Comparison of ENCODE assay signal across 38 cellular contexts in genomic region chr12:39920222-39920621, GRCh38.
"Had no signal": no experiment of that assay in that cellular context is flagged by ENCODE, and none has a peak within 500 bp of the region (broad histone marks: within the 10 kb centered on the region; RNA-seq: fewer than 3 reads in every experiment).

No MANE protein-coding gene starts in this region.

- H3K9me3 ChIP-seq: adrenal gland, body of pancreas, breast epithelium had no signal

- H3K4me1 ChIP-seq: adrenal gland, breast epithelium had no signal

- H3K36me3 Mint-ChIP-seq: activated CD8-positive, alpha-beta memory T cell treated with anti-CD3 and anti-CD28 coated beads, Interleukin-2, amount 10 ng/mL, durations not matched to agents 7 days and 5 days; activated naive CD4-positive, alpha-beta T cell treated with anti-CD3 and anti-CD28 coated beads, Interleukin-2, amount 10 ng/mL, durations not matched to agents 7 days and 5 days; activated naive CD4-positive, alpha-beta T cell treated with anti-CD3 and anti-CD28 coated beads, Interleukin-2, amount 50 U/mL, for 24 hours; activated naive CD8-positive, alpha-beta T cell; WTC11 had no signal

- H3K4me3 ChIP-seq: adrenal gland, body of pancreas, breast epithelium had no signal

- H3K27me3 ChIP-seq: adrenal gland, body of pancreas, brain microvascular endothelial cell, breast epithelium had no signal

- ATAC-seq: activated CD4-positive, alpha-beta T cell treated with anti-CD3 and anti-CD28 coated beads for 36 hours; activated CD4-positive, CD25-positive, alpha-beta regulatory T cell treated with anti-CD3 and anti-CD28 coated beads, Interleukin-2, amount 50 U/mL, for 24 hours; activated CD8-positive, alpha-beta memory T cell treated with anti-CD3 and anti-CD28 coated beads, Interleukin-2, amount 10 ng/mL, durations not matched to agents 7 days and 5 days; activated CD8-positive, alpha-beta T cell treated with anti-CD3 and anti-CD28 coated beads, Interleukin-2, amount 10 ng/mL, durations not matched to agents 7 days and 5 days; WTC11 had no signal

- H3K4me3 Mint-ChIP-seq: activated CD4-positive, alpha-beta memory T cell treated with anti-CD3 and anti-CD28 coated beads, Interleukin-2, amount 10 ng/mL, durations not matched to agents 7 days and 5 days; activated CD4-positive, alpha-beta T cell treated with anti-CD3 and anti-CD28 coated beads for 36 hours; activated CD4-positive, alpha-beta T cell treated with anti-CD3 and anti-CD28 coated beads, Interleukin-2, amount 10 ng/mL, durations not matched to agents 7 days and 5 days; activated CD8-positive, alpha-beta memory T cell treated with anti-CD3 and anti-CD28 coated beads, Interleukin-2, amount 10 ng/mL, durations not matched to agents 7 days and 5 days; activated CD8-positive, alpha-beta T cell treated with anti-CD3 and anti-CD28 coated beads, Interleukin-2, amount 10 ng/mL, durations not matched to agents 7 days and 5 days; activated naive CD4-positive, alpha-beta T cell treated with anti-CD3 and anti-CD28 coated beads, Interleukin-2, amount 10 ng/mL, durations not matched to agents 7 days and 5 days; activated naive CD4-positive, alpha-beta T cell treated with anti-CD3 and anti-CD28 coated beads, Interleukin-2, amount 50 U/mL, for 24 hours; activated naive CD8-positive, alpha-beta T cell; activated T-cell treated with anti-CD3 and anti-CD28 coated beads, Interleukin-2, amount 50 U/mL, for 24 hours; T-helper 1 cell treated with Interleukin-12 subunit alpha and Interleukin-12 subunit beta and Interleukin-4 antibody, amounts not matched to agents 30 μg/mL and 1 μg/mL, for 36 hours; T-helper 2 cell treated with Interferon-gamma antibody and Interleukin-4, amounts not matched to agents 5 μg/mL and 100 μg/mL, for 36 hours; WTC11 had no signal

- FAIRE-seq: astrocyte, TTC549 had no signal

- H3K27ac ChIP-seq: adrenal gland, brain microvascular endothelial cell, breast epithelium, WERI-Rb-1 had no signal

- H3K9me3 Mint-ChIP-seq: activated CD4-positive, alpha-beta memory T cell treated with anti-CD3 and anti-CD28 coated beads, Interleukin-2, amount 10 ng/mL, durations not matched to agents 7 days and 5 days; activated CD4-positive, alpha-beta T cell treated with anti-CD3 and anti-CD28 coated beads, Interleukin-2, amount 10 ng/mL, durations not matched to agents 7 days and 5 days; activated naive CD4-positive, alpha-beta T cell treated with anti-CD3 and anti-CD28 coated beads, Interleukin-2, amount 10 ng/mL, durations not matched to agents 7 days and 5 days; activated naive CD4-positive, alpha-beta T cell treated with anti-CD3 and anti-CD28 coated beads, Interleukin-2, amount 50 U/mL, for 24 hours; activated T-cell treated with anti-CD3 and anti-CD28 coated beads, Interleukin-2, amount 50 U/mL, for 24 hours; activated T-helper 2 cell treated with anti-CD3 and anti-CD28 coated beads, Interferon-gamma antibody, Interleukin-2, Interleukin-4, amounts not matched to agents 10 μg/mL and 5 μg/mL and 100 μg/mL, durations not matched to agents 14 hours and 24 hours and 36 hours; T-helper 1 cell treated with Interleukin-12 subunit alpha and Interleukin-12 subunit beta and Interleukin-4 antibody, amounts not matched to agents 30 μg/mL and 1 μg/mL, for 36 hours; T-helper 2 cell treated with Interferon-gamma antibody and Interleukin-4, amounts not matched to agents 5 μg/mL and 100 μg/mL, for 36 hours; WTC11 had no signal

- H3K27ac Mint-ChIP-seq: activated CD4-positive, alpha-beta memory T cell treated with anti-CD3 and anti-CD28 coated beads, Interleukin-2, amount 10 ng/mL, durations not matched to agents 7 days and 5 days; activated CD4-positive, alpha-beta T cell treated with anti-CD3 and anti-CD28 coated beads for 36 hours; activated CD4-positive, alpha-beta T cell treated with anti-CD3 and anti-CD28 coated beads, Interleukin-2, amount 10 ng/mL, durations not matched to agents 7 days and 5 days; activated CD8-positive, alpha-beta memory T cell treated with anti-CD3 and anti-CD28 coated beads, Interleukin-2, amount 10 ng/mL, durations not matched to agents 7 days and 5 days; activated CD8-positive, alpha-beta T cell treated with anti-CD3 and anti-CD28 coated beads, Interleukin-2, amount 10 ng/mL, durations not matched to agents 7 days and 5 days; activated naive CD4-positive, alpha-beta T cell treated with anti-CD3 and anti-CD28 coated beads, Interleukin-2, amount 10 ng/mL, durations not matched to agents 7 days and 5 days; activated naive CD4-positive, alpha-beta T cell treated with anti-CD3 and anti-CD28 coated beads, Interleukin-2, amount 50 U/mL, for 24 hours; activated naive CD8-positive, alpha-beta T cell; activated T-cell treated with anti-CD3 and anti-CD28 coated beads, Interleukin-2, amount 50 U/mL, for 24 hours; activated T-helper 2 cell treated with anti-CD3 and anti-CD28 coated beads, Interferon-gamma antibody, Interleukin-2, Interleukin-4, amounts not matched to agents 10 μg/mL and 5 μg/mL and 100 μg/mL, durations not matched to agents 14 hours and 24 hours and 36 hours; T-helper 1 cell treated with Interleukin-12 subunit alpha and Interleukin-12 subunit beta and Interleukin-4 antibody, amounts not matched to agents 30 μg/mL and 1 μg/mL, for 36 hours; T-helper 2 cell treated with Interferon-gamma antibody and Interleukin-4, amounts not matched to agents 5 μg/mL and 100 μg/mL, for 36 hours; WTC11 had no signal

- H3K4me1 Mint-ChIP-seq: activated CD4-positive, alpha-beta memory T cell treated with anti-CD3 and anti-CD28 coated beads, Interleukin-2, amount 10 ng/mL, durations not matched to agents 7 days and 5 days; activated CD4-positive, alpha-beta T cell treated with anti-CD3 and anti-CD28 coated beads for 36 hours; activated CD4-positive, alpha-beta T cell treated with anti-CD3 and anti-CD28 coated beads, Interleukin-2, amount 10 ng/mL, durations not matched to agents 7 days and 5 days; activated CD8-positive, alpha-beta memory T cell treated with anti-CD3 and anti-CD28 coated beads, Interleukin-2, amount 10 ng/mL, durations not matched to agents 7 days and 5 days; activated naive CD4-positive, alpha-beta T cell treated with anti-CD3 and anti-CD28 coated beads, Interleukin-2, amount 10 ng/mL, durations not matched to agents 7 days and 5 days; activated naive CD4-positive, alpha-beta T cell treated with anti-CD3 and anti-CD28 coated beads, Interleukin-2, amount 50 U/mL, for 24 hours had no signal

- H3K27me3 Mint-ChIP-seq: activated CD4-positive, alpha-beta memory T cell treated with anti-CD3 and anti-CD28 coated beads, Interleukin-2, amount 10 ng/mL, durations not matched to agents 7 days and 5 days; activated CD4-positive, alpha-beta T cell treated with anti-CD3 and anti-CD28 coated beads for 36 hours; activated CD4-positive, alpha-beta T cell treated with anti-CD3 and anti-CD28 coated beads, Interleukin-2, amount 10 ng/mL, durations not matched to agents 7 days and 5 days; activated CD8-positive, alpha-beta memory T cell treated with anti-CD3 and anti-CD28 coated beads, Interleukin-2, amount 10 ng/mL, durations not matched to agents 7 days and 5 days; activated naive CD4-positive, alpha-beta T cell treated with anti-CD3 and anti-CD28 coated beads, Interleukin-2, amount 10 ng/mL, durations not matched to agents 7 days and 5 days; activated naive CD4-positive, alpha-beta T cell treated with anti-CD3 and anti-CD28 coated beads, Interleukin-2, amount 50 U/mL, for 24 hours; activated naive CD8-positive, alpha-beta T cell; activated T-cell treated with anti-CD3 and anti-CD28 coated beads, Interleukin-2, amount 50 U/mL, for 24 hours had no signal

- H3K36me3 ChIP-seq: adrenal gland, brain microvascular endothelial cell, breast epithelium, WERI-Rb-1 had no signal

- DNase-seq: activated CD4-positive, alpha-beta memory T cell treated with anti-CD3 and anti-CD28 coated beads, Interleukin-2, amount 10 ng/mL, durations not matched to agents 7 days and 5 days; activated CD4-positive, alpha-beta T cell treated with anti-CD3 and anti-CD28 coated beads for 1 hour; activated CD4-positive, alpha-beta T cell treated with anti-CD3 and anti-CD28 coated beads for 36 hours; activated CD4-positive, alpha-beta T cell treated with anti-CD3 and anti-CD28 coated beads for 48 hours; activated CD4-positive, alpha-beta T cell treated with anti-CD3 and anti-CD28 coated beads, Interleukin-2, amount 10 ng/mL, durations not matched to agents 7 days and 5 days; activated CD4-positive, alpha-beta T cell treated with anti-CD3 and anti-CD28 coated beads, Interleukin-2, amount 50 U/mL, for 48 hours; activated CD4-positive, CD25-positive, alpha-beta regulatory T cell; activated CD8-positive, alpha-beta memory T cell treated with anti-CD3 and anti-CD28 coated beads for 24 hours; activated CD8-positive, alpha-beta memory T cell treated with anti-CD3 and anti-CD28 coated beads, Interleukin-2, amount 10 ng/mL, durations not matched to agents 7 days and 5 days; activated CD8-positive, alpha-beta memory T cell treated with anti-CD3 and anti-CD28 coated beads, Interleukin-2, amount 50 U/mL, for 48 hours; activated CD8-positive, alpha-beta T cell treated with anti-CD3 and anti-CD28 coated beads, Interleukin-2, amount 10 ng/mL, durations not matched to agents 7 days and 5 days; activated effector memory CD4-positive, alpha-beta T cell treated with Interleukin-2 at 50 U/mL for 16 hours; activated gamma-delta T cell; activated naive CD4-positive, alpha-beta T cell treated with anti-CD3 and anti-CD28 coated beads, Interleukin-2, amount 10 ng/mL, durations not matched to agents 7 days and 5 days; activated naive CD4-positive, alpha-beta T cell treated with Interleukin-2 at 50 U/mL for 16 hours; activated T-cell treated with anti-CD3 and anti-CD28 coated beads, Interleukin-2, amount 50 U/mL, for 24 hours; activated T-cell treated with anti-CD3 and anti-CD28 coated beads, Interleukin-2, amount 50 U/mL, for 48 hours; adrenal gland; amniotic stem cell; aorta; body of pancreas; brain microvascular endothelial cell; central memory CD4-positive, alpha-beta T cell; SW 1271; T-helper 1 cell; T-helper 2 cell; T-helper 9 cell; WERI-Rb-1 had no signal
